8 cellular contexts compared by ENCODE assay signal in genomic region chr2:20617892-20618467, GRCh38. TPM values are rescaled to one million over a fixed set of nuclear protein-coding genes. Genes with fewer than 3 reads are reported as not detected.
A peak's percentile ranks its signal among the peaks of the same experiment; 100 is the strongest.
DNase-seq lines count a peak whose midpoint lies in the region; TF ChIP-seq lines count a peak whose summit lies in the region.

No MANE protein-coding gene starts in this region.

- peak; percentile 99 for DNase-seq in EL
- peak; percentile 28 for DNase-seq in NCI-H1092 treated with DMSO at 0.1 percent for 48 hours (lab: John Stamatoyannopoulos, UW)
- DNase-seq in cardiac fibroblast (ENCODE audit: low read depth in 2 of 2) = peak; percentile 100
- no peak for DNase-seq in kidney epithelial cell (ENCODE audit: low read depth)
- DNase-seq in smooth muscle cell of the brain vasculature (ENCODE audit: low read depth, low spot score) = peak; percentile 99
- no peak for DNase-seq in NCI-H1436 treated with DMSO at 0.1 percent for 48 hours (lab: John Stamatoyannopoulos, UW)
- DNase-seq in OCI-M2 (lab: John Stamatoyannopoulos, UW; ENCODE audit: unreplicated experiment) = no peak
- DNase-seq in effector CD4-positive, alpha-beta T cell = no peak

- H3K4me3 ChIP-seq in cardiac fibroblast (replicated peaks in 1 of 2; ENCODE audit: low read depth in 2 of 2, low read length in 2 of 2) (no peak overlapping the region), kidney epithelial cell (ENCODE audit: low read depth, low read length) (no peak overlapping the region)

- peak; percentile 68 for TF ChIP-seq CTCF in cardiac fibroblast (IDR thresholded peaks at IDR 0.05; ENCODE audit: low read depth, low read length)
- peak; percentile 49 for TF ChIP-seq CTCF in kidney epithelial cell (IDR thresholded peaks at IDR 0.05; ENCODE audit: insufficient read depth, low read length, poor library complexity, severe bottlenecking)

- peaks cover 2% of the 10 kb centered on the region for H3K36me3 ChIP-seq in kidney epithelial cell (ENCODE audit: control insufficient read depth, insufficient read depth, low read length)

- H3K27me3 ChIP-seq in kidney epithelial cell (ENCODE audit: control insufficient read depth, insufficient read depth, low read length) = no peaks in the 10 kb centered on the region

RNA-seq across cellular contexts. Expression of gene HS1BP3, which starts 32.9 kb away (rescaled TPM):
- total RNA-seq in kidney epithelial cell = 41.7 and 42.4 TPM in 2 replicates

RNA-seq across cellular contexts. Expression of gene GDF7, which starts 49.0 kb away (rescaled TPM):
- total RNA-seq in kidney epithelial cell = 0.04 and 0.07 TPM in 2 replicates

Comparison
In these comparisons a context has a peak if more than half of its experiments do, and no peak if none do; other contexts are left out.
1. DNase-seq: peak in EL (single experiment), NCI-H1092 treated with DMSO at 0.1 percent for 48 hours (single experiment), cardiac fibroblast (2 of 2) and smooth muscle cell of the brain vasculature (single experiment); none in kidney epithelial cell (single experiment), NCI-H1436 treated with DMSO at 0.1 percent for 48 hours (single experiment), OCI-M2 (single experiment) and effector CD4-positive, alpha-beta T cell (single experiment).